ENCODE assay signal across 7 cellular contexts in the genomic region with DNA sequence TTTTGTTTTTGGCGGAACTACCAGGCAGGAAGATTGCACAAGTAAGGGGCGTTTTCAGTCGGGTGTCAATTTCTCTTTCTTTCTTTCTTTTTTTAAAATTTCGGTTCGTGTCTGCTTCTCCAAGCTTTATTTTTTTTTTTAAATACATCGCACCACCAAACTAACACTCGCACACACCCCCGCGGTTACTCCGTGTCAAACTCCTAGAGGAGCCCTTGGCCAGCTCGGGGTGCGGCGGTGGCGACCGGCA. TPM values are rescaled to one million over a fixed set of nuclear protein-coding genes. Genes with fewer than 3 reads are reported as not detected.
DNase-seq lines count a peak whose midpoint lies in the region; ATAC-seq and TF ChIP-seq lines count a peak whose summit lies in the region.

No MANE protein-coding gene starts in this region.

- H3K4me1 ChIP-seq in lung (ENCODE audit: control insufficient read depth in 2 of 2, insufficient read depth in 2 of 2, low read length in 2 of 2) (peaks cover 0 to 6% of the 10 kb centered on the region in 2 donors), uterus (peaks cover 0 to 14% of the 10 kb centered on the region in 2 donors)

- in situ Hi-C loops in astrocyte of the spinal cord (cut with HindIII; ENCODE audit: low sequenced_read_pairs): no loop called here

- intact Hi-C loops in uterus (cut with DNase I; ENCODE audit: low total_unique reads): loop anchor here (10.0 kb wide), 1 partner anchor 71 kb away; no protein-coding TSS in a partner anchor

- H3K9me3 ChIP-seq in lung (ENCODE audit: control insufficient read depth in 2 of 2, insufficient read depth in 1 of 2, low read length in 1 of 2) (no peaks in the 10 kb centered on the region), uterus (no peaks in the 10 kb centered on the region)

- ATAC-seq in GM19455 (IDR thresholded peaks at IDR 0.05; ENCODE audit: unreplicated experiment) (peak; percentile 32), HG03280 (IDR thresholded peaks at IDR 0.05; ENCODE audit: unreplicated experiment) (peak; percentile 22), lung (ENCODE audit: insufficient read depth, low FRiP score) (no peak)

- H3K27me3 ChIP-seq in lung (ENCODE audit: control insufficient read depth, insufficient read depth): no peaks in the 10 kb centered on the region
- H3K27me3 ChIP-seq in uterus: no peaks in the 10 kb centered on the region

- H3K4me3 ChIP-seq in astrocyte of the spinal cord (ENCODE audit: low read depth, low read length) (peak overlapping the region; percentile 78), lung (peak overlapping the region; percentile 85), uterus (peak overlapping the region; percentile 69 to 77)

- TF ChIP-seq POLR2A in uterus (IDR thresholded peaks at IDR 0.05): no peak

- H3K27ac ChIP-seq in lung (ENCODE audit: low read depth in 1 of 2, low read length in 1 of 2) (peak overlapping the region; percentile 98 to 99), uterus (peak overlapping the region; percentile 95 to 96)

- no peaks in the 10 kb centered on the region for H3K36me3 ChIP-seq in lung (ENCODE audit: control insufficient read depth in 2 of 2, insufficient read depth in 2 of 2, low read length in 2 of 2)
- no peaks in the 10 kb centered on the region for H3K36me3 ChIP-seq in uterus

- TF ChIP-seq CTCF in astrocyte of the spinal cord (IDR thresholded peaks at IDR 0.05; ENCODE audit: low read depth, low read length) (no peak), lung (IDR thresholded peaks at IDR 0.05; ENCODE audit: control extremely low read depth, extremely low read depth) (no peak), uterus (IDR thresholded peaks at IDR 0.05) (peak in 1 of 4 experiments; percentile 4)

- 0 to 1% methylated on average over 15 of the region's 15 CpGs for WGBS in lung, 2 donors

- DNase-seq in astrocyte of the spinal cord (ENCODE audit: low read depth, low spot score) (no peak), lung (ENCODE audit: low spot score) (no peak), uterus (peak in 1 of 2 donors; percentile 47), DMS79 treated with DMSO at 0.1 percent for 48 hours (lab: John Stamatoyannopoulos, UW) (no peak), NCI-H226 (no peak)

RNA-seq across cellular contexts. Expression of a gene that starts 0.3 kb away (rescaled TPM):
- total RNA-seq in lung (100 to 1,000 TPM; 207 to 489 TPM), uterus (100 to 1,000 TPM in 3 of 4 donors, 10 to 100 TPM in 1; 86.8 to 336 (median 231) TPM)
- polyA plus RNA-seq in lung: 10 to 100 TPM; 24.6 to 38.7 TPM
